Comparison of ENCODE assay signal across 7 cellular contexts in the genomic region with DNA sequence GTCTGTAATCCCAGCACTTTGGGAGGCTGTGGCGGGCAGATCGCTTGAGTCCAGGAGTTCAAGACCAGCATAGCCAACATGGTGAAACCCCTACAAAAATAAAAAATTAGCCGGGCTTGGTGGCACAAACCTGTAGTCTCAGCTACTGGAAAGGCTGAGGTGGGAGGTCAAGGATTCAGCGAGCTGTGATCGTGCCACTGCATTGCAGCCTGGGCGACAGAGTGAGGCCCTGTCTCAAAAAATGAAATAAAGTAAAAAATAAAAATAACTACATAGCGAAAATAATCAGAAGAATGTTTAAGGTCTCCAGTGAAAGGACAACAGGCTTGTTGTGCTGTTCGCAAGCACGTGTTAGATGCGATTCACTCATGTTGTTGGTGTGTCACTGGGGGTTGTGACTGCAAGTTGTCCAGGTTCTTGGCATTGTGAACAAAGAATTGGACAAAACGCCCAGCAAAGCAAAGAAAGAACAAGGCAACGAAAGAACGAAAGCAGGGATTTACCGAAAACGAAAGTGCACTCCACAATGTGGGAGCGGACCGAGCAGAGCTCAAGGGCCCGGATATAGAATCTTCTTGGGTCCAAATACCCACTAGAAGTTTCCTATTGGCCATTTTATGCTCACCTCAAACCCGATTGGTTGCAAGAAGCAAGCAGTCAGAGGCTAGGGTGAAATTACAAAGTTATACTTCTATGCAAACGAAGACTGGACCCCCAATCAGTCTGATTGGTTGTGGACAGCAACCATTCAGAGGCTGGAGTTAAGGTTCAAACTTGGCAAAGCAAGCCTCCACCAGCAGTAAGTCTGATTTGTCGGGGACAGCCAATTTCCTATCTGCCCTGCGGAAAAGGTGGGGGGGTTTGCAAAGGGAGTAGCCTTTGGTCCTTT. TPM values are rescaled to one million over a fixed set of nuclear protein-coding genes. Genes with fewer than 3 reads are reported as not detected.
A peak's percentile ranks its signal among the peaks of the same experiment; 100 is the strongest.
DNase-seq lines count a peak whose midpoint lies in the region; ATAC-seq and TF ChIP-seq lines count a peak whose summit lies in the region.

No MANE protein-coding gene starts in this region.

- DNase-seq in GM13977 (ENCODE audit: low spot score) = peak; percentile 25
- no peak for DNase-seq in T-helper 2 cell treated with Interferon-gamma antibody and Interleukin-4, amounts not matched to agents 5 μg/mL and 100 μg/mL, for 36 hours (ENCODE audit: low spot score)
- peak; percentile 33 to 39 for DNase-seq in fibroblast of lung (ENCODE audit: low read depth in 2 of 2)
- no peak for DNase-seq in prostate gland (ENCODE audit: low spot score)
- DNase-seq in G401 (ENCODE audit: low spot score) = no peak

- TF ChIP-seq POLR2A in prostate gland (IDR thresholded peaks at IDR 0.05) = no peak

- H3K9ac ChIP-seq in fibroblast of lung (ENCODE audit: insufficient read depth, low read length) = no peak overlapping the region

- H3K27me3 ChIP-seq in fibroblast of lung (ENCODE audit: control insufficient read depth, insufficient read depth, low read length) (no peaks in the 10 kb centered on the region), prostate gland (replicated peaks; ENCODE audit: insufficient read depth) (no peaks in the 10 kb centered on the region)

- H3K4me1 ChIP-seq in fibroblast of lung (ENCODE audit: control insufficient read depth, extremely low read depth, insufficient read depth, low read length) = no peaks in the 10 kb centered on the region
- H3K4me1 ChIP-seq in prostate gland (replicated peaks) = peaks cover 9% of the 10 kb centered on the region

- H3K9me3 ChIP-seq in fibroblast of lung (ENCODE audit: control insufficient read depth, insufficient read depth, low read depth, low read length) = no peaks in the 10 kb centered on the region
- H3K9me3 ChIP-seq in prostate gland = no peaks in the 10 kb centered on the region

- H3K79me2 ChIP-seq in fibroblast of lung (ENCODE audit: control insufficient read depth, insufficient read depth, low read length) = no peaks in the 10 kb centered on the region

- H3K27ac Mint-ChIP-seq in T-helper 2 cell treated with Interferon-gamma antibody and Interleukin-4, amounts not matched to agents 5 μg/mL and 100 μg/mL, for 36 hours = peak overlapping the region; percentile 99

- H3K4me1 Mint-ChIP-seq in T-helper 2 cell treated with Interferon-gamma antibody and Interleukin-4, amounts not matched to agents 5 μg/mL and 100 μg/mL, for 36 hours (ENCODE audit: low read depth) = peaks cover 33% of the 10 kb centered on the region

- no peak for TF ChIP-seq CTCF in GM13977 (IDR thresholded peaks at IDR 0.05; ENCODE audit: extremely low read depth, insufficient read depth, missing control alignments)
- no peak for TF ChIP-seq CTCF in fibroblast of lung (conservative IDR thresholded peaks at IDR 0.05 in 1 of 2, IDR thresholded peaks at IDR 0.05 in 1 of 2; ENCODE audit: low read depth in 1 of 2, low read length in 2 of 2)
- no peak for TF ChIP-seq CTCF in prostate gland (IDR thresholded peaks at IDR 0.05)

- peak overlapping the region; percentile 74 for H3K27ac ChIP-seq in fibroblast of lung (ENCODE audit: insufficient read depth, low read length)
- peak overlapping the region; percentile 86 to 88 for H3K27ac ChIP-seq in prostate gland

- H2AFZ ChIP-seq in fibroblast of lung (ENCODE audit: low read length) = peak overlapping the region; percentile 98

- intact Hi-C loops in prostate gland (cut with DNase I) = no loop called here

- H3K4me2 ChIP-seq in fibroblast of lung (ENCODE audit: extremely low read depth, insufficient read depth, low read length) = peak overlapping the region; percentile 93

- peaks cover 7% of the 10 kb centered on the region for H3K36me3 Mint-ChIP-seq in T-helper 2 cell treated with Interferon-gamma antibody and Interleukin-4, amounts not matched to agents 5 μg/mL and 100 μg/mL, for 36 hours (ENCODE audit: low read depth)

- no peaks in the 10 kb centered on the region for H3K9me3 Mint-ChIP-seq in T-helper 2 cell treated with Interferon-gamma antibody and Interleukin-4, amounts not matched to agents 5 μg/mL and 100 μg/mL, for 36 hours

- WGBS in prostate gland = 85% methylated on average over 22 of the region's 22 CpGs

- peak overlapping the region; percentile 89 for H3K4me3 Mint-ChIP-seq in T-helper 2 cell treated with Interferon-gamma antibody and Interleukin-4, amounts not matched to agents 5 μg/mL and 100 μg/mL, for 36 hours

- H4K20me1 ChIP-seq in fibroblast of lung (ENCODE audit: control insufficient read depth, extremely low read depth, insufficient read depth, low read length) = no peaks in the 10 kb centered on the region

- H3K4me3 ChIP-seq in fibroblast of lung (replicated peaks in 1 of 4; ENCODE audit: control extremely low read depth in 1 of 4, insufficient read depth in 1 of 4, low read depth in 3 of 4, low read length in 4 of 4) = peak overlapping the region; percentile 78 to 90 (median 82)
- H3K4me3 ChIP-seq in prostate gland = peak overlapping the region; percentile 58 to 67

- ATAC-seq in HG03342 (IDR thresholded peaks at IDR 0.05; ENCODE audit: unreplicated experiment) (peak; percentile 1), HG02840 (IDR thresholded peaks at IDR 0.05; ENCODE audit: low FRiP score, unreplicated experiment) (no peak)

- H3K27me3 Mint-ChIP-seq in T-helper 2 cell treated with Interferon-gamma antibody and Interleukin-4, amounts not matched to agents 5 μg/mL and 100 μg/mL, for 36 hours (ENCODE audit: low read depth) = no peaks in the 10 kb centered on the region

- in situ Hi-C loops in GM13977 (cut with MboI; ENCODE audit: low pct_unique_long_range_greater_than_20kb, low sequenced_read_pairs, unreplicated experiment) = no loop called here
- in situ Hi-C loops in G401 (cut with HindIII; ENCODE audit: low sequenced_read_pairs) = no loop called here

- H3K36me3 ChIP-seq in fibroblast of lung (ENCODE audit: control insufficient read depth, insufficient read depth, low read length) (no peaks in the 10 kb centered on the region), prostate gland (no peaks in the 10 kb centered on the region)

RNA-seq across cellular contexts. Expression of a gene that starts 0.8 kb away (rescaled TPM):
- total RNA-seq in fibroblast of lung = 12.6 and 16.2 TPM in 2 replicates
- polyA plus RNA-seq in fibroblast of lung = 25.6 and 31.6 TPM in 2 replicates
- 16.4 and 19.1 TPM in 2 replicates for polyA plus RNA-seq in fibroblast of lung (2012)
- polyA minus RNA-seq in fibroblast of lung (ENCODE audit: low replicate concordance) = 8.1 and 11.3 TPM in 2 replicates
- total RNA-seq in prostate gland = 100 to 1,000 TPM in 1 of 2 donors, 10 to 100 TPM in 1; 53.0 to 141 TPM
- 61.4 and 117 TPM in 2 replicates for total RNA-seq in G401 (2014; rRNA removed; shearing (Covaris generic))

Comparison
In these comparisons a context has a peak if more than half of its experiments do, and no peak if none do; other contexts are left out.
1. DNase-seq: peak in GM13977 (single experiment) and fibroblast of lung (2 of 2); none in T-helper 2 cell treated with Interferon-gamma antibody and Interleukin-4, amounts not matched to agents 5 μg/mL and 100 μg/mL, for 36 hours (single experiment), prostate gland (single experiment) and G401 (single experiment).